ENCODE assay signal across 14 cellular contexts in genomic region chr2:83823238-83823637, GRCh38.
DNase-seq lines count a peak whose midpoint lies in the region; ATAC-seq and TF ChIP-seq lines count a peak whose summit lies in the region.
"Had no signal": no experiment of that assay in that cellular context is flagged by ENCODE, and none has a peak within 500 bp of the region (broad histone marks: within the 10 kb centered on the region; RNA-seq: fewer than 3 reads in every experiment).

No MANE protein-coding gene starts in this region.

- H4K8ac ChIP-seq in H9 (replicated peaks; ENCODE audit: insufficient read length, low read depth, low read length), result no peak overlapping the region

- H3K27me3 Mint-ChIP-seq in H9 (ENCODE audit: low read depth), result no peaks in the 10 kb centered on the region

- peaks cover 0 to 6% of the 10 kb centered on the region in 2 experiments; a peak in 2 of 4 replicates for H3K4me1 Mint-ChIP-seq in H9
- H3K4me1 Mint-ChIP-seq: CD14-positive monocyte had no signal

- no peaks in the 10 kb centered on the region; the same call in 1 of the 2 replicates for H3K4me1 ChIP-seq in H9 (ENCODE audit: insufficient read depth, low read length)
- H3K4me1 ChIP-seq in mucosa of descending colon (ENCODE audit: low read depth), result no peaks in the 10 kb centered on the region
- H3K4me1 ChIP-seq in aorta (ENCODE audit: control insufficient read depth in 1 of 2, insufficient read depth in 2 of 2, low read length in 2 of 2), result no peaks in the 10 kb centered on the region
- no peaks in the 10 kb centered on the region for H3K4me1 ChIP-seq in OCI-LY7 (ENCODE audit: insufficient read depth, low read length, poor library complexity, severe bottlenecking)
- H3K4me1 ChIP-seq: A549 had no signal

- WGBS in H9 (ENCODE audit: extremely low coverage, insufficient read length, low lambda C conversion rate), result no CpG with 5 or more reads among the region's 2 CpGs
- 61 to 90% methylated on average over 2 of the region's 2 CpGs for WGBS in aorta, 2 donors

- H3K9me3 Mint-ChIP-seq in H9, result peaks cover 0 to 2% of the 10 kb centered on the region in 2 experiments; a peak in 2 of 5 replicates
- H3K9me3 Mint-ChIP-seq: CD8-positive, alpha-beta T cell had no signal

- DNase-seq in Ammon's horn (ENCODE audit: low spot score) (peak; percentile 2), H9 (no peak), NCI-H446 treated with DMSO at 0.1 percent for 48 hours (lab: John Stamatoyannopoulos, UW) (peak; percentile 59), mucosa of descending colon (no peak), NCI-H1417 treated with DMSO at 0.1 percent for 48 hours (lab: John Stamatoyannopoulos, UW) (no peak), aorta (no peak), OCI-LY7 (ENCODE audit: low spot score) (no peak)
- DNase-seq: CD8-positive, alpha-beta T cell; COR-L47; DMS53; GF-D8 had no signal

- no peaks in the 10 kb centered on the region; a peak in 1 of 7 replicates for H3K36me3 Mint-ChIP-seq in H9 (ENCODE audit: insufficient read depth in 1 of 3, low read depth in 3 of 3)
- H3K36me3 Mint-ChIP-seq: CD14-positive monocyte; CD8-positive, alpha-beta T cell had no signal

- H3K23me2 ChIP-seq in H9 (ENCODE audit: insufficient read length, low read depth, low read length, poor library complexity, severe bottlenecking), result no peaks in the 10 kb centered on the region

- no peak overlapping the region for H2BK15ac ChIP-seq in H9 (ENCODE audit: low read depth, low read length)

- no peak overlapping the region for H3T11ph ChIP-seq in H9 (ENCODE audit: low read length)

- H4K5ac ChIP-seq in H9 (ENCODE audit: insufficient read length, low read depth, low read length), result no peak overlapping the region

- no peak overlapping the region for H3K18ac ChIP-seq in H9 (ENCODE audit: insufficient read length, low read depth, low read length)

- H3K79me2 ChIP-seq in H9 (ENCODE audit: insufficient read depth, low read length) (no peaks in the 10 kb centered on the region), OCI-LY7 (ENCODE audit: insufficient read depth, low read depth, low read length) (no peaks in the 10 kb centered on the region)

- POLR2A ChIA-PET in OCI-LY7 (lab: Charles Lee), result no interaction called here

- H3K9me3 ChIP-seq in H9 (ENCODE audit: control insufficient read depth, low read depth, low read length) (no peaks in the 10 kb centered on the region), mucosa of descending colon (no peaks in the 10 kb centered on the region), aorta (ENCODE audit: control insufficient read depth, low read length) (peaks cover 1% of the 10 kb centered on the region), OCI-LY7 (ENCODE audit: low read length) (no peaks in the 10 kb centered on the region)
- H3K9me3 ChIP-seq: A549 had no signal

- no peak overlapping the region for H3K4me3 ChIP-seq in mucosa of descending colon
- no peak overlapping the region for H3K4me3 ChIP-seq in aorta (ENCODE audit: low read length in 2 of 2)
- H3K4me3 ChIP-seq in OCI-LY7 (ENCODE audit: low read depth, low read length, poor library complexity, severe bottlenecking), result no peak overlapping the region
- H3K4me3 ChIP-seq: A549 had no signal

- H3K4me2 ChIP-seq in H9 (ENCODE audit: insufficient read depth, insufficient read length, low read length) (no peak overlapping the region), OCI-LY7 (ENCODE audit: low read length) (no peak overlapping the region)
- H3K4me2 ChIP-seq: A549 had no signal

- no peak overlapping the region for H2BK12ac ChIP-seq in H9 (ENCODE audit: insufficient read length, low read depth, low read length)

- H3K36me3 ChIP-seq in mucosa of descending colon (ENCODE audit: low read depth), result no peaks in the 10 kb centered on the region
- H3K36me3 ChIP-seq in aorta (ENCODE audit: control insufficient read depth in 1 of 2, insufficient read depth in 2 of 2, low read length in 1 of 2), result no peaks in the 10 kb centered on the region
- no peaks in the 10 kb centered on the region for H3K36me3 ChIP-seq in OCI-LY7 (ENCODE audit: insufficient read depth, low read length)

- no peak overlapping the region for H4K91ac ChIP-seq in H9 (ENCODE audit: insufficient read length, low read depth, low read length)

- no peak overlapping the region for H3K9ac ChIP-seq in H9 (ENCODE audit: extremely low read depth, insufficient read length, low read length)

- H3K27ac Mint-ChIP-seq in H9, result no peak overlapping the region
- H3K27ac Mint-ChIP-seq: CD14-positive monocyte; CD8-positive, alpha-beta T cell had no signal

- H3K9me2 ChIP-seq in OCI-LY7 (ENCODE audit: insufficient read depth, low read length), result no peaks in the 10 kb centered on the region

- H2BK20ac ChIP-seq in H9 (ENCODE audit: low read depth, low read length, poor library complexity, severe bottlenecking), result no peak overlapping the region

- CTCF ChIA-PET in OCI-LY7 (lab: Charles Lee; ENCODE audit: unreplicated experiment), result no interaction called here

- H3K14ac ChIP-seq in H9 (ENCODE audit: insufficient read depth, low read length), result peak overlapping the region; percentile 37; the same call in 1 of the 2 replicates

- H3K4ac ChIP-seq in H9 (ENCODE audit: low read depth, low read length), result no peak overlapping the region

- TF ChIP-seq CTCF in H9 (conservative IDR thresholded peaks at IDR 0.05) (no peak), mucosa of descending colon (IDR thresholded peaks at IDR 0.05) (no peak), OCI-LY7 (conservative IDR thresholded peaks at IDR 0.05; ENCODE audit: low read length) (no peak)

- H3K27ac ChIP-seq in H9 (ENCODE audit: insufficient read length, low read depth, low read length) (no peak overlapping the region), aorta (ENCODE audit: low read depth in 1 of 2, low read length in 2 of 2) (no peak overlapping the region), OCI-LY7 (ENCODE audit: low read depth, low read length, poor library complexity, severe bottlenecking) (no peak overlapping the region)
- H3K27ac ChIP-seq: A549, HL-60 had no signal

- H4K20me1 ChIP-seq in H9 (ENCODE audit: control insufficient read depth, insufficient read depth, insufficient read length) (no peaks in the 10 kb centered on the region), OCI-LY7 (ENCODE audit: insufficient read depth, low read length) (no peaks in the 10 kb centered on the region)

- H3K56ac ChIP-seq in H9 (ENCODE audit: insufficient read length, low read depth, low read length), result no peak overlapping the region

- H3K4me3 Mint-ChIP-seq in H9, result no peak overlapping the region
- H3K4me3 Mint-ChIP-seq: CD14-positive monocyte; CD8-positive, alpha-beta T cell had no signal

- intact Hi-C loops in mucosa of descending colon (cut with DNase I, micrococcal nuclease), result no loop called here
- intact Hi-C loops in aorta (cut with DNase I), result no loop called here
- intact Hi-C loops in OCI-LY7 (cut with micrococcal nuclease; ENCODE audit: unreplicated experiment), result no loop called here

- H2AK5ac ChIP-seq in H9 (ENCODE audit: insufficient read length, low read length), result no peak overlapping the region

- H2AFZ ChIP-seq in H9 (ENCODE audit: low read length) (no peak overlapping the region), OCI-LY7 (ENCODE audit: low read length) (no peak overlapping the region)

- no peaks in the 10 kb centered on the region for H3K79me1 ChIP-seq in H9 (ENCODE audit: insufficient read depth, low read depth, low read length, poor library complexity, severe bottlenecking)

- BruUV-seq in OCI-LY7 (replicated peaks; lab: Mats Ljungman, UMichigan), result no TSS peak

- peak; percentile 36 for ATAC-seq in mucosa of descending colon
- ATAC-seq in aorta (ENCODE audit: low FRiP score), result no peak
- ATAC-seq: A549; CD8-positive, alpha-beta T cell had no signal

- H3K27me3 ChIP-seq in H9 (ENCODE audit: insufficient read depth, low read length) (no peaks in the 10 kb centered on the region), aorta (ENCODE audit: control insufficient read depth in 1 of 2, insufficient read depth in 2 of 2, low read length in 1 of 2) (no peaks in the 10 kb centered on the region)

- H2BK5ac ChIP-seq in H9 (ENCODE audit: insufficient read length, low read length), result no peak overlapping the region

- H2BK120ac ChIP-seq in H9 (ENCODE audit: low read depth, low read length, poor library complexity, severe bottlenecking), result no peak overlapping the region

- no peak overlapping the region for H3K23ac ChIP-seq in H9 (ENCODE audit: insufficient read length, low read depth, low read length)

Comparison
In these comparisons a context has a peak if more than half of its experiments do, and no peak if none do; other contexts are left out.
1. DNase-seq: peak in Ammon's horn (single experiment) and NCI-H446 treated with DMSO at 0.1 percent for 48 hours (single experiment); none in H9 (single experiment), mucosa of descending colon (0 of 3), NCI-H1417 treated with DMSO at 0.1 percent for 48 hours (single experiment), aorta (0 of 2) and OCI-LY7 (single experiment).